Comparison of ENCODE assay signal across 1 cellular context in the genomic region with DNA sequence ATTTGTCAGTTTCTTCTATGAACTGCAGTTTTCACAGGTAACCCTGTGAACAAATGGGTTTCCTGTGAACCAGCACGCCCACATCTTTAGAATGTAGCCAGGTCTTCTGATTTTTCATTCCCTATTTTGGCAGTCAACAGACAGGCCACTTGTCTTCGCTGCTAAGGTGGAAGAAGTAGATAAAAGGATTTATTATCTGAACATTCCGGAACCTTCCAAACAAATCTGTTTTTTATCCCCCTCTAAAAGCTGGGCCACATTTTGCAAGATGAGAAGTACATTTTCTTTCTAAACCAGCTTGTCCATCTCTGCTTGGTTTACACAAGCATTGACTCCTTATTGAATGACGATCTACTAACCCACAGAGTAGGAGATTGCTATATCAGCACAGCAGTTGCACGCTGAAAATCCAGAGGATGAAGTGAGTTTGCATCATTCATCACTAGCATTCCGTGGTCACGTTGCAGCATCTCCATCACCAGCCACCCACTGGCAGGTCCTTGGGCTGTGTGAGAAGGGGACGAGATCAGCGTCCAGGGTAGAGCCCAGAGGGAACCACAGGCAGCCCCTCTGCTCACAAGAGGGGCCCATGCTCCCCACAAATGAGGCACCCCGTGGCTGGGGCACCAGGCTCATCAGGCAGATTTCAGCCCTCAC.
TF ChIP-seq lines count a peak whose summit lies in the region.

No MANE protein-coding gene starts in this region.

TF ChIP-seq in GM23338, 12 proteins besides CTCF, POLR2A, EP300 and RAD21 (continued from another document):
- TF ChIP-seq, protein P1, sequence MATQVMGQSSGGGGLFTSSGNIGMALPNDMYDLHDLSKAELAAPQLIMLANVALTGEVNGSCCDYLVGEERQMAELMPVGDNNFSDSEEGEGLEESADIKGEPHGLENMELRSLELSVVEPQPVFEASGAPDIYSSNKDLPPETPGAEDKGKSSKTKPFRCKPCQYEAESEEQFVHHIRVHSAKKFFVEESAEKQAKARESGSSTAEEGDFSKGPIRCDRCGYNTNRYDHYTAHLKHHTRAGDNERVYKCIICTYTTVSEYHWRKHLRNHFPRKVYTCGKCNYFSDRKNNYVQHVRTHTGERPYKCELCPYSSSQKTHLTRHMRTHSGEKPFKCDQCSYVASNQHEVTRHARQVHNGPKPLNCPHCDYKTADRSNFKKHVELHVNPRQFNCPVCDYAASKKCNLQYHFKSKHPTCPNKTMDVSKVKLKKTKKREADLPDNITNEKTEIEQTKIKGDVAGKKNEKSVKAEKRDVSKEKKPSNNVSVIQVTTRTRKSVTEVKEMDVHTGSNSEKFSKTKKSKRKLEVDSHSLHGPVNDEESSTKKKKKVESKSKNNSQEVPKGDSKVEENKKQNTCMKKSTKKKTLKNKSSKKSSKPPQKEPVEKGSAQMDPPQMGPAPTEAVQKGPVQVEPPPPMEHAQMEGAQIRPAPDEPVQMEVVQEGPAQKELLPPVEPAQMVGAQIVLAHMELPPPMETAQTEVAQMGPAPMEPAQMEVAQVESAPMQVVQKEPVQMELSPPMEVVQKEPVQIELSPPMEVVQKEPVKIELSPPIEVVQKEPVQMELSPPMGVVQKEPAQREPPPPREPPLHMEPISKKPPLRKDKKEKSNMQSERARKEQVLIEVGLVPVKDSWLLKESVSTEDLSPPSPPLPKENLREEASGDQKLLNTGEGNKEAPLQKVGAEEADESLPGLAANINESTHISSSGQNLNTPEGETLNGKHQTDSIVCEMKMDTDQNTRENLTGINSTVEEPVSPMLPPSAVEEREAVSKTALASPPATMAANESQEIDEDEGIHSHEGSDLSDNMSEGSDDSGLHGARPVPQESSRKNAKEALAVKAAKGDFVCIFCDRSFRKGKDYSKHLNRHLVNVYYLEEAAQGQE (IDR thresholded peaks at IDR 0.05; ENCODE audit: unreplicated experiment) = no peak
- TF ChIP-seq NANOG (IDR thresholded peaks at IDR 0.05; ENCODE audit: borderline replicate concordance) (no peak), EZH2phosphoT487 (IDR thresholded peaks at IDR 0.05; ENCODE audit: unreplicated experiment) (no peak), CREB1 (CRISPR knock-in tag; IDR thresholded peaks at IDR 0.05; ENCODE audit: low read depth) (no peak), ZNF331 (CRISPR knock-in tag; IDR thresholded peaks at IDR 0.05; ENCODE audit: low read depth) (no peak), ZNF114 (CRISPR knock-in tag; IDR thresholded peaks at IDR 0.05) (no peak), JUNB (IDR thresholded peaks at IDR 0.05; ENCODE audit: unreplicated experiment) (no peak), STAT1 (IDR thresholded peaks at IDR 0.05; ENCODE audit: unreplicated experiment) (no peak)
TF ChIP-seq in GM23338: peak in this region for 0.
